9 cellular contexts compared by ENCODE assay signal in genomic region chr20:25984933-25985332, GRCh38.
A peak's percentile ranks its signal among the peaks of the same experiment; 100 is the strongest.
DNase-seq lines count a peak whose midpoint lies in the region; ATAC-seq and TF ChIP-seq lines count a peak whose summit lies in the region.
"Had no signal": no experiment of that assay in that cellular context is flagged by ENCODE, and none has a peak within 500 bp of the region (broad histone marks: within the 10 kb centered on the region; RNA-seq: fewer than 3 reads in every experiment).

No MANE protein-coding gene starts in this region.

- H3K4me3 Mint-ChIP-seq in T-helper 17 cell, result no peak overlapping the region
- H3K4me3 Mint-ChIP-seq: stimulated activated effector memory CD8-positive, alpha-beta T cell treated with anti-CD3 and anti-CD28 coated beads, Interleukin-12 subunit alpha, Interleukin-12 subunit beta, amount 100 ng/mL, for 72 hours had no signal

- no peak for TF ChIP-seq EP300 in gastroesophageal sphincter (IDR thresholded peaks at IDR 0.05)

- H3K9me3 ChIP-seq in gastroesophageal sphincter (no peaks in the 10 kb centered on the region), T-helper 17 cell (ENCODE audit: control insufficient read depth, low read length, poor library complexity, severe bottlenecking) (no peaks in the 10 kb centered on the region)

- H3K4me1 Mint-ChIP-seq in T-helper 17 cell, result peaks cover 6% of the 10 kb centered on the region

- no peak overlapping the region for H3K27ac ChIP-seq in gastroesophageal sphincter

- DNase-seq in activated CD8-positive, alpha-beta memory T cell treated with anti-CD3 and anti-CD28 coated beads for 24 hours, result peak; percentile 74
- DNase-seq in stimulated activated CD4-positive, alpha-beta T cell treated with anti-CD3 and anti-CD28 coated beads, Interleukin-4, amount 100 ng/mL, for 1 hour, result peak; percentile 62
- DNase-seq in T-helper 17 cell (no peak), SW480 (ENCODE audit: low spot score) (no peak)

- no peaks in the 10 kb centered on the region for H3K36me3 ChIP-seq in gastroesophageal sphincter

- ATAC-seq in GM18868 (IDR thresholded peaks at IDR 0.05; ENCODE audit: unreplicated experiment) (peak; percentile 39), gastroesophageal sphincter (peak; percentile 45), GM18517 (IDR thresholded peaks at IDR 0.05; ENCODE audit: unreplicated experiment) (no peak), T-helper 17 cell (no peak), GM21717 (IDR thresholded peaks at IDR 0.05; ENCODE audit: unreplicated experiment) (no peak)
- ATAC-seq: stimulated activated effector memory CD8-positive, alpha-beta T cell treated with anti-CD3 and anti-CD28 coated beads, Interleukin-12 subunit alpha, Interleukin-12 subunit beta, amount 100 ng/mL, for 72 hours had no signal

- no peak for TF ChIP-seq POLR2A in gastroesophageal sphincter (IDR thresholded peaks at IDR 0.05)

- no peak for TF ChIP-seq CTCF in gastroesophageal sphincter (IDR thresholded peaks at IDR 0.05)

- H3K27ac Mint-ChIP-seq in T-helper 17 cell, result no peak overlapping the region
- H3K27ac Mint-ChIP-seq: stimulated activated effector memory CD8-positive, alpha-beta T cell treated with anti-CD3 and anti-CD28 coated beads, Interleukin-12 subunit alpha, Interleukin-12 subunit beta, amount 100 ng/mL, for 72 hours had no signal

- peaks cover 0 to 9% (median 0%) of the 10 kb centered on the region in 3 donors for H3K4me1 ChIP-seq in gastroesophageal sphincter

- H3K4me3 ChIP-seq in gastroesophageal sphincter, result peak overlapping the region; percentile 12 to 40

- no CpG with 5 or more reads among the region's 27 CpGs for WGBS in gastroesophageal sphincter (ENCODE audit: low coverage in 1 of 2), 2 donors

- H3K27me3 Mint-ChIP-seq in T-helper 17 cell, result peaks cover 37% of the 10 kb centered on the region

- no peaks in the 10 kb centered on the region for H3K27me3 ChIP-seq in gastroesophageal sphincter

- H3K36me3 Mint-ChIP-seq in T-helper 17 cell (ENCODE audit: low read depth), result peaks cover 2% of the 10 kb centered on the region

Comparison
In these comparisons a context has a peak if more than half of its experiments do, and no peak if none do; other contexts are left out.
1. ATAC-seq: peak in GM18868 (single experiment) and gastroesophageal sphincter (single experiment); none in GM18517 (single experiment), T-helper 17 cell (single experiment) and GM21717 (single experiment).
2. DNase-seq: peak in activated CD8-positive, alpha-beta memory T cell treated with anti-CD3 and anti-CD28 coated beads for 24 hours (single experiment) and stimulated activated CD4-positive, alpha-beta T cell treated with anti-CD3 and anti-CD28 coated beads, Interleukin-4, amount 100 ng/mL, for 1 hour (single experiment); none in T-helper 17 cell (0 of 3) and SW480 (single experiment).